Comparison of ENCODE assay signal across 8 cellular contexts in genomic region chr6:85643530-85644373, GRCh38. TPM values are rescaled to one million over a fixed set of nuclear protein-coding genes. Genes with fewer than 3 reads are reported as not detected.
A peak's percentile ranks its signal among the peaks of the same experiment; 100 is the strongest.
DNase-seq lines count a peak whose midpoint lies in the region; ATAC-seq and TF ChIP-seq lines count a peak whose summit lies in the region.

No MANE protein-coding gene starts in this region.

- TF ChIP-seq CTCF in mucosa of descending colon (IDR thresholded peaks at IDR 0.05), result no peak

- peak; percentile 45 for ATAC-seq in GM21367 (IDR thresholded peaks at IDR 0.05; ENCODE audit: unreplicated experiment)
- peak; percentile 73 for ATAC-seq in mucosa of descending colon

- H3K9me3 ChIP-seq in mucosa of descending colon, result no peaks in the 10 kb centered on the region

- DNase-seq in COR-L47 (lab: John Stamatoyannopoulos, UW) (peak; percentile 93), HT-29 (ENCODE audit: low spot score) (peak; percentile 87), NOMO-1 (lab: John Stamatoyannopoulos, UW; ENCODE audit: unreplicated experiment in 2 of 2) (peak; percentile 91 to 95), epithelial cell of prostate (ENCODE audit: low read depth, low spot score) (peak; percentile 78), mucosa of descending colon (peak; percentile 89 to 92 (median 91))
- peak; percentile 72 for DNase-seq in activated CD8-positive, alpha-beta memory T cell treated with anti-CD3 and anti-CD28 coated beads, Interleukin-2, amount 50 U/mL, for 4 hours
- DNase-seq in stimulated activated CD8-positive, alpha-beta memory T cell treated with anti-CD3 and anti-CD28 coated beads, Interleukin-4, amount 100 ng/mL, for 24 hours (ENCODE audit: low read depth), result peak; percentile 50

- H3K4me3 ChIP-seq in mucosa of descending colon, result peak overlapping the region; percentile 98

- no peaks in the 10 kb centered on the region for H3K36me3 ChIP-seq in mucosa of descending colon (ENCODE audit: low read depth)

- intact Hi-C loops in mucosa of descending colon (cut with DNase I, micrococcal nuclease), result loop anchor here (1.0 to 5.0 kb wide), 2 partner anchors 34 to 35 kb away; no protein-coding TSS in a partner anchor

- peaks cover 18% of the 10 kb centered on the region for H3K4me1 ChIP-seq in mucosa of descending colon (ENCODE audit: low read depth)

- peak overlapping the region; percentile 99 for H3K27ac ChIP-seq in epithelial cell of prostate

RNA-seq across cellular contexts. Expression of gene SYNCRIP, which starts 1.1 kb away (rescaled TPM):
- 59.2 and 66.4 TPM in 2 replicates for total RNA-seq in HT-29 (2014; rRNA removed; shearing (Covaris generic))
- total RNA-seq in mucosa of descending colon, result 100 to 1,000 TPM in 1 of 3 donors, 10 to 100 TPM in 2; 55.8 to 127 (median 92.7) TPM

RNA-seq across cellular contexts. Expression of gene SNX14, which starts 50.1 kb away (rescaled TPM):
- 46.1 and 54.9 TPM in 2 replicates for total RNA-seq in HT-29 (2014; rRNA removed; shearing (Covaris generic))
- total RNA-seq in mucosa of descending colon, result 10 to 100 TPM; 62.9 to 81.4 (median 71.0) TPM

Comparison
In these comparisons a context has a peak if more than half of its experiments do, and no peak if none do; other contexts are left out.
1. Peak in every context shown above with its lines: DNase-seq, ATAC-seq, H3K4me3 ChIP-seq and H3K27ac ChIP-seq.